In the genomic region with DNA sequence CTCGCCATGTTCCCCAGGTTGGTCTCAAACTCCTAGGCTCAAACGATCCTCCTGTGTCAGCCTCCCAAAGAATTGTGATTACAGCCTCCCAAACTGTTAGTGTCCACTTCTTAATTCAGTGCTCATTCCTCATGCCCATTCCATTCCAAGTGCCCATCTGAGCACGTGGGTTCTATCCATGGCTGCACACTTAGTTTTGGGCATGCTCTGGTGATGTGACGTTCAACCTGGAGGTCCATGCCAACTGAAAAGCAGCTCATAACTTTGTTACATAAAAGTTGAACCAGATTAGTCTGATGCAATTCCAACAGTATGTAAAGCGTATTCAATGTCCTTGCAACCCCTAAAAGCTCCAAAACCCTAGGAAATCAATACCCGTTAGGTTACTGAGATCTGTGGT, we compare ENCODE assay signal across 19 cellular contexts. TPM values are rescaled to one million over a fixed set of nuclear protein-coding genes. Genes with fewer than 3 reads are reported as not detected.
DNase-seq lines count a peak whose midpoint lies in the region; ATAC-seq, FAIRE-seq and TF ChIP-seq lines count a peak whose summit lies in the region.
"Had no signal": no experiment of that assay in that cellular context is flagged by ENCODE, and none has a peak within 500 bp of the region (broad histone marks: within the 10 kb centered on the region; RNA-seq: fewer than 3 reads in every experiment).

No MANE protein-coding gene starts in this region.

- H4K20me1 ChIP-seq in IMR-90 (ENCODE audit: insufficient read depth, low read length): peaks cover 81% of the 10 kb centered on the region

- H3K36me3 ChIP-seq in IMR-90 (ENCODE audit: control insufficient read depth, insufficient read depth, low read length) (no peaks in the 10 kb centered on the region; the same call in 1 of the 2 replicates), esophagus squamous epithelium (no peaks in the 10 kb centered on the region), small intestine (ENCODE audit: control insufficient read depth in 2 of 2, insufficient read depth in 2 of 2, low read length in 2 of 2) (no peaks in the 10 kb centered on the region)
- H3K36me3 ChIP-seq in naive thymus-derived CD4-positive, alpha-beta T cell (ENCODE audit: control insufficient read depth in 2 of 3, insufficient read depth in 3 of 3, low read length in 3 of 3): no peaks in the 10 kb centered on the region

- H3K4me2 ChIP-seq in IMR-90 (ENCODE audit: low read depth, low read length): no peak overlapping the region

- H4K8ac ChIP-seq in IMR-90 (ENCODE audit: low read depth in 2 of 2, low read length in 2 of 2): peak overlapping the region in 1 of 2 experiments; percentile 5; a peak in 2 of 4 replicates

- peak overlapping the region; percentile 45; the same call in 1 of the 2 replicates for H4K91ac ChIP-seq in IMR-90 (ENCODE audit: insufficient read depth, low read depth, low read length)

- H3K27ac ChIP-seq in IMR-90 (ENCODE audit: insufficient read depth, low read length): peak overlapping the region; percentile 32; the same call in 1 of the 2 replicates
- no peak overlapping the region for H3K27ac ChIP-seq in naive thymus-derived CD4-positive, alpha-beta T cell (ENCODE audit: low read depth, low read length)
- H3K27ac ChIP-seq in esophagus squamous epithelium: no peak overlapping the region
- no peak overlapping the region for H3K27ac ChIP-seq in small intestine (ENCODE audit: low read depth in 1 of 2, low read length in 1 of 2)
- H3K27ac ChIP-seq: 22Rv1 had no signal

- no peak for FAIRE-seq in small intestine (lab: Jason Lieb, UNC)
- FAIRE-seq: colon, endometrium, HTR-8/SVneo had no signal

- H2BK15ac ChIP-seq in IMR-90 (ENCODE audit: low read depth, low read length): 0 out of 3 replicates have a peak overlapping the region, but pooled peaks have one; percentile 44

- H3K4me1 ChIP-seq in IMR-90 (ENCODE audit: control insufficient read depth, insufficient read depth, low read length) (peaks cover 12% of the 10 kb centered on the region), esophagus squamous epithelium (peaks cover 10 to 74% (median 35%) of the 10 kb centered on the region in 3 donors), small intestine (ENCODE audit: control insufficient read depth in 2 of 2, insufficient read depth in 1 of 2, low read depth in 1 of 2, low read length in 1 of 2) (peaks cover 2 to 3% of the 10 kb centered on the region in 2 donors)
- H3K4me1 ChIP-seq in naive thymus-derived CD4-positive, alpha-beta T cell (ENCODE audit: control insufficient read depth in 2 of 2, insufficient read depth in 2 of 2, low read length in 2 of 2): peaks cover 0 to 44% of the 10 kb centered on the region in 2 donors

- no peak overlapping the region for H3K56ac ChIP-seq in IMR-90 (ENCODE audit: extremely low read depth, insufficient read depth, low read length)

- H2AFZ ChIP-seq in IMR-90 (replicated peaks; ENCODE audit: low read length, poor library complexity): no peak overlapping the region

- TF ChIP-seq CTCF in IMR-90 (conservative IDR thresholded peaks at IDR 0.05; ENCODE audit: low read depth, low read length): no peak
- TF ChIP-seq CTCF in esophagus squamous epithelium (IDR thresholded peaks at IDR 0.05): no peak

- peak overlapping the region; percentile 80 for H2AK5ac ChIP-seq in IMR-90 (ENCODE audit: low read depth, low read length)

- CTCF ChIA-PET in IMR-90 (lab: Yijun Ruan, JAX): no interaction called here
- CTCF ChIA-PET in naive thymus-derived CD4-positive, alpha-beta T cell (lab: Charles Lee): interaction anchor here (0.6 to 2.8 kb wide), 3 partner anchors 39 to 68 kb away, joined by 4 to 9 read pairs (median 4); no protein-coding TSS in a partner anchor

- H3K4me3 Mint-ChIP-seq in activated CD4-positive, alpha-beta T cell treated with anti-CD3 and anti-CD28 coated beads, Interleukin-2, amount 10 ng/mL, durations not matched to agents 24 days and 14 days: peak overlapping the region; percentile 31
- no peak overlapping the region for H3K4me3 Mint-ChIP-seq in activated naive CD8-positive, alpha-beta T cell treated with anti-CD3 and anti-CD28 coated beads, Interleukin-2, amount 10 ng/mL, durations not matched to agents 7 days and 5 days
- peak overlapping the region in 9 of 10 donors; percentile 19 to 80 (median 54) for H3K4me3 Mint-ChIP-seq in naive thymus-derived CD4-positive, alpha-beta T cell
- H3K4me3 Mint-ChIP-seq: natural killer cell; T-helper 2 cell treated with Interferon-gamma antibody and Interleukin-4, amounts not matched to agents 5 μg/mL and 100 μg/mL, for 36 hours had no signal

- no peak overlapping the region for H3K14ac ChIP-seq in IMR-90 (replicated peaks; ENCODE audit: low read depth, low read length)

- no peak overlapping the region for H2BK120ac ChIP-seq in IMR-90 (ENCODE audit: low read depth, low read length)

- H3K4ac ChIP-seq in IMR-90 (ENCODE audit: low read depth, low read length): peak overlapping the region; percentile 58

- dilution Hi-C loops in IMR-90 (cut with HindIII; ENCODE audit: low sequenced_read_pairs, unreplicated experiment): no loop called here

- peaks cover 9% of the 10 kb centered on the region for H3K9me3 Mint-ChIP-seq in activated CD4-positive, alpha-beta T cell treated with anti-CD3 and anti-CD28 coated beads, Interleukin-2, amount 10 ng/mL, durations not matched to agents 24 days and 14 days
- peaks cover 14% of the 10 kb centered on the region for H3K9me3 Mint-ChIP-seq in activated naive CD8-positive, alpha-beta T cell treated with anti-CD3 and anti-CD28 coated beads, Interleukin-2, amount 10 ng/mL, durations not matched to agents 7 days and 5 days
- H3K9me3 Mint-ChIP-seq in naive thymus-derived CD4-positive, alpha-beta T cell: peaks cover 0 to 15% (median 0%) of the 10 kb centered on the region in 11 donors
- H3K9me3 Mint-ChIP-seq: natural killer cell had no signal

- H3K23ac ChIP-seq in IMR-90 (ENCODE audit: low read depth, low read length): no peak overlapping the region; the same call in 1 of the 2 replicates

- peaks cover 50% of the 10 kb centered on the region for H3K36me3 Mint-ChIP-seq in activated CD4-positive, alpha-beta T cell treated with anti-CD3 and anti-CD28 coated beads, Interleukin-2, amount 10 ng/mL, durations not matched to agents 24 days and 14 days (ENCODE audit: low read depth)
- H3K36me3 Mint-ChIP-seq in activated naive CD8-positive, alpha-beta T cell treated with anti-CD3 and anti-CD28 coated beads, Interleukin-2, amount 10 ng/mL, durations not matched to agents 7 days and 5 days: peaks cover 38% of the 10 kb centered on the region
- H3K36me3 Mint-ChIP-seq in naive thymus-derived CD4-positive, alpha-beta T cell: peaks cover 4 to 42% (median 13%) of the 10 kb centered on the region in 5 donors
- H3K36me3 Mint-ChIP-seq: natural killer cell had no signal

- H3K27me3 Mint-ChIP-seq in activated CD4-positive, alpha-beta T cell treated with anti-CD3 and anti-CD28 coated beads, Interleukin-2, amount 10 ng/mL, durations not matched to agents 24 days and 14 days: peaks cover 2% of the 10 kb centered on the region
- no peaks in the 10 kb centered on the region for H3K27me3 Mint-ChIP-seq in activated naive CD8-positive, alpha-beta T cell treated with anti-CD3 and anti-CD28 coated beads, Interleukin-2, amount 10 ng/mL, durations not matched to agents 7 days and 5 days
- no peaks in the 10 kb centered on the region for H3K27me3 Mint-ChIP-seq in naive thymus-derived CD4-positive, alpha-beta T cell

- WGBS in IMR-90 (ENCODE audit: extremely low coverage in 2 of 2, insufficient read length in 1 of 2), 2 experiments: 95% methylated on average over 3 of the region's 6 CpGs; no CpG with 5 or more reads in 1 of the 2 experiments
- 86 to 88% methylated on average over 6 of the region's 6 CpGs for WGBS in esophagus squamous epithelium, 2 donors
- 91 to 95% (median 92%) methylated on average over 6 of the region's 6 CpGs for WGBS in small intestine, 3 donors

- intact Hi-C loops in activated CD4-positive, alpha-beta T cell treated with anti-CD3 and anti-CD28 coated beads, Interleukin-2, amount 10 ng/mL, durations not matched to agents 24 days and 14 days (cut with micrococcal nuclease): loop anchor here (5.0 kb wide), 2 partner anchors 53 to 113 kb away; no protein-coding TSS in a partner anchor
- intact Hi-C loops in IMR-90 (cut with micrococcal nuclease): no loop called here
- intact Hi-C loops in naive thymus-derived CD4-positive, alpha-beta T cell (cut with micrococcal nuclease): no loop called here
- intact Hi-C loops in esophagus squamous epithelium (cut with DNase I): no loop called here

- peaks cover 36% of the 10 kb centered on the region for H3K4me1 Mint-ChIP-seq in activated CD4-positive, alpha-beta T cell treated with anti-CD3 and anti-CD28 coated beads, Interleukin-2, amount 10 ng/mL, durations not matched to agents 24 days and 14 days
- peaks cover 36% of the 10 kb centered on the region for H3K4me1 Mint-ChIP-seq in activated naive CD8-positive, alpha-beta T cell treated with anti-CD3 and anti-CD28 coated beads, Interleukin-2, amount 10 ng/mL, durations not matched to agents 7 days and 5 days
- H3K4me1 Mint-ChIP-seq in naive thymus-derived CD4-positive, alpha-beta T cell: peaks cover 28 to 97% (median 86%) of the 10 kb centered on the region in 7 donors

- H3K9me1 ChIP-seq in IMR-90 (ENCODE audit: insufficient read depth, low read length): peaks cover 18% of the 10 kb centered on the region

- H3K4me3 ChIP-seq in IMR-90 (ENCODE audit: insufficient read depth, low read depth, low read length) (no peak overlapping the region), esophagus squamous epithelium (no peak overlapping the region), small intestine (ENCODE audit: low read depth in 1 of 2, low read length in 2 of 2) (no peak overlapping the region)
- no peak overlapping the region for H3K4me3 ChIP-seq in naive thymus-derived CD4-positive, alpha-beta T cell (ENCODE audit: low read length)
- H3K4me3 ChIP-seq: skin epidermis had no signal

- no peak for DNase-seq in activated CD4-positive, alpha-beta T cell treated with anti-CD3 and anti-CD28 coated beads, Interleukin-2, amount 10 ng/mL, durations not matched to agents 24 days and 14 days
- DNase-seq in activated CD4-positive, alpha-beta T cell treated with anti-CD3 and anti-CD28 coated beads for 48 hours: no peak
- no peak for DNase-seq in IMR-90
- no peak for DNase-seq in activated naive CD8-positive, alpha-beta T cell treated with anti-CD3 and anti-CD28 coated beads, Interleukin-2, amount 10 ng/mL, durations not matched to agents 7 days and 5 days
- no peak for DNase-seq in naive thymus-derived CD4-positive, alpha-beta T cell
- no peak for DNase-seq in esophagus squamous epithelium (lab: John Stamatoyannopoulos, UW)
- DNase-seq in small intestine: no peak
- DNase-seq: activated CD4-positive, CD25-positive, alpha-beta regulatory T cell; activated gamma-delta T cell; natural killer cell; NCI-H526 treated with DMSO at 0.1 percent for 48 hours; stimulated activated CD4-positive, alpha-beta T cell treated with anti-CD3 and anti-CD28 coated beads, Interleukin-4, amount 100 ng/mL, for 1 hour had no signal

- H3K79me1 ChIP-seq in IMR-90 (ENCODE audit: low read depth in 1 of 2, low read length in 2 of 2): peaks cover 34 to 72% of the 10 kb centered on the region in 2 experiments

- H3K9ac ChIP-seq in IMR-90 (ENCODE audit: low read depth, low read length): no peak overlapping the region

- POLR2A ChIA-PET in IMR-90 (lab: Charles Lee; ENCODE audit: unreplicated experiment): no interaction called here
- POLR2A ChIA-PET in activated naive CD8-positive, alpha-beta T cell treated with anti-CD3 and anti-CD28 coated beads, Interleukin-2, amount 10 ng/mL, durations not matched to agents 7 days and 5 days (lab: Charles Lee): no interaction called here
- POLR2A ChIA-PET in naive thymus-derived CD4-positive, alpha-beta T cell (lab: Charles Lee): interaction anchor here (0.9 to 1.4 kb wide), 3 partner anchors 10 to 70 kb away, joined by 3 to 4 read pairs (median 4); no protein-coding TSS in a partner anchor

- TF ChIP-seq RAD21 in IMR-90 (IDR thresholded peaks at IDR 0.05; ENCODE audit: low read length): no peak

- no peak overlapping the region for H2AK9ac ChIP-seq in IMR-90 (replicated peaks; ENCODE audit: low read depth, low read length, poor library complexity)

- H3K9me3 ChIP-seq in IMR-90 (ENCODE audit: control insufficient read depth, insufficient read depth, low read length) (no peaks in the 10 kb centered on the region), esophagus squamous epithelium (no peaks in the 10 kb centered on the region), small intestine (ENCODE audit: control insufficient read depth, low read depth) (no peaks in the 10 kb centered on the region)
- no peaks in the 10 kb centered on the region for H3K9me3 ChIP-seq in naive thymus-derived CD4-positive, alpha-beta T cell (ENCODE audit: control insufficient read depth in 2 of 3, low read length in 3 of 3)

- H2BK5ac ChIP-seq in IMR-90 (ENCODE audit: low read depth, low read length, poor library complexity, severe bottlenecking): no peak overlapping the region

- BruUV-seq in IMR-90 (replicated peaks; lab: Mats Ljungman, UMichigan): no TSS peak

- TF ChIP-seq POLR2A in IMR-90 (IDR thresholded peaks at IDR 0.05; ENCODE audit: low read depth, low read length) (no peak), esophagus squamous epithelium (IDR thresholded peaks at IDR 0.05) (no peak)

- no peak for ATAC-seq in IMR-90 (ENCODE audit: low read depth)
- no peak for ATAC-seq in activated naive CD8-positive, alpha-beta T cell treated with anti-CD3 and anti-CD28 coated beads, Interleukin-2, amount 10 ng/mL, durations not matched to agents 7 days and 5 days (ENCODE audit: low read depth)
- ATAC-seq in naive thymus-derived CD4-positive, alpha-beta T cell: no peak
- ATAC-seq in HG03025 (IDR thresholded peaks at IDR 0.05; ENCODE audit: low FRiP score, unreplicated experiment): no peak
- ATAC-seq: natural killer cell had no signal

- H3K18ac ChIP-seq in IMR-90 (ENCODE audit: low read depth, low read length): no peak overlapping the region

- H4K5ac ChIP-seq in IMR-90 (ENCODE audit: low read depth, low read length): no peak overlapping the region

- no peak overlapping the region; the same call in 1 of the 2 replicates for H2BK20ac ChIP-seq in IMR-90 (ENCODE audit: low read depth, low read length)

- in situ Hi-C loops in IMR-90 (cut with MboI; ENCODE audit: low sequenced_read_pairs): no loop called here

- H3K27me3 ChIP-seq in IMR-90 (ENCODE audit: control insufficient read depth, insufficient read depth, low read length) (no peaks in the 10 kb centered on the region), esophagus squamous epithelium (no peaks in the 10 kb centered on the region), small intestine (ENCODE audit: control insufficient read depth in 2 of 2, insufficient read depth in 2 of 2, low read length in 2 of 2) (no peaks in the 10 kb centered on the region)
- H3K27me3 ChIP-seq in naive thymus-derived CD4-positive, alpha-beta T cell (ENCODE audit: control insufficient read depth in 2 of 2, insufficient read depth in 2 of 2, low read length in 2 of 2): no peaks in the 10 kb centered on the region

- peak overlapping the region; percentile 28 for H3K27ac Mint-ChIP-seq in activated CD4-positive, alpha-beta T cell treated with anti-CD3 and anti-CD28 coated beads, Interleukin-2, amount 10 ng/mL, durations not matched to agents 24 days and 14 days
- H3K27ac Mint-ChIP-seq in activated naive CD8-positive, alpha-beta T cell treated with anti-CD3 and anti-CD28 coated beads, Interleukin-2, amount 10 ng/mL, durations not matched to agents 7 days and 5 days: peak overlapping the region; percentile 60
- H3K27ac Mint-ChIP-seq in naive thymus-derived CD4-positive, alpha-beta T cell: peak overlapping the region in 5 of 9 donors; percentile 55 to 89 (median 71)
- H3K27ac Mint-ChIP-seq: natural killer cell; T-helper 2 cell treated with Interferon-gamma antibody and Interleukin-4, amounts not matched to agents 5 μg/mL and 100 μg/mL, for 36 hours had no signal

RNA-seq across cellular contexts. Expression of gene SNX9, which starts 11.5 kb away (rescaled TPM):
- 33.7 and 34.0 TPM in 2 replicates for total RNA-seq in activated CD4-positive, alpha-beta T cell treated with anti-CD3 and anti-CD28 coated beads, Interleukin-2, amount 10 ng/mL, durations not matched to agents 24 days and 14 days
- total RNA-seq in IMR-90 (2012; rRNA removed) (41.2 and 41.9 TPM in 2 replicates), esophagus squamous epithelium (10 to 100 TPM; 19.9 to 39.9 (median 33.5) TPM)
- polyA plus RNA-seq in IMR-90 (2012; rRNA removed) (34.8 and 35.3 TPM in 2 replicates), small intestine (10 to 100 TPM; 36.4 to 57.8 (median 57.5) TPM)
- polyA plus RNA-seq in IMR-90 (2012; cell fraction: cytosol; rRNA removed): 18.7 and 20.5 TPM in 2 replicates
- polyA plus RNA-seq in IMR-90 (2012; cell fraction: nucleus; rRNA removed; ENCODE audit: low replicate concordance): 20.1 and 45.0 TPM in 2 replicates
- 10 to 100 TPM; 14.8 to 15.2 TPM for total RNA-seq in activated naive CD8-positive, alpha-beta T cell treated with anti-CD3 and anti-CD28 coated beads, Interleukin-2, amount 10 ng/mL, durations not matched to agents 7 days and 5 days
- 10 to 100 TPM; 13.4 to 39.2 (median 36.4) TPM for total RNA-seq in naive thymus-derived CD4-positive, alpha-beta T cell
- polyA plus RNA-seq in naive thymus-derived CD4-positive, alpha-beta T cell: 10 to 100 TPM; 23.8 to 51.5 TPM
